In the genomic region with DNA sequence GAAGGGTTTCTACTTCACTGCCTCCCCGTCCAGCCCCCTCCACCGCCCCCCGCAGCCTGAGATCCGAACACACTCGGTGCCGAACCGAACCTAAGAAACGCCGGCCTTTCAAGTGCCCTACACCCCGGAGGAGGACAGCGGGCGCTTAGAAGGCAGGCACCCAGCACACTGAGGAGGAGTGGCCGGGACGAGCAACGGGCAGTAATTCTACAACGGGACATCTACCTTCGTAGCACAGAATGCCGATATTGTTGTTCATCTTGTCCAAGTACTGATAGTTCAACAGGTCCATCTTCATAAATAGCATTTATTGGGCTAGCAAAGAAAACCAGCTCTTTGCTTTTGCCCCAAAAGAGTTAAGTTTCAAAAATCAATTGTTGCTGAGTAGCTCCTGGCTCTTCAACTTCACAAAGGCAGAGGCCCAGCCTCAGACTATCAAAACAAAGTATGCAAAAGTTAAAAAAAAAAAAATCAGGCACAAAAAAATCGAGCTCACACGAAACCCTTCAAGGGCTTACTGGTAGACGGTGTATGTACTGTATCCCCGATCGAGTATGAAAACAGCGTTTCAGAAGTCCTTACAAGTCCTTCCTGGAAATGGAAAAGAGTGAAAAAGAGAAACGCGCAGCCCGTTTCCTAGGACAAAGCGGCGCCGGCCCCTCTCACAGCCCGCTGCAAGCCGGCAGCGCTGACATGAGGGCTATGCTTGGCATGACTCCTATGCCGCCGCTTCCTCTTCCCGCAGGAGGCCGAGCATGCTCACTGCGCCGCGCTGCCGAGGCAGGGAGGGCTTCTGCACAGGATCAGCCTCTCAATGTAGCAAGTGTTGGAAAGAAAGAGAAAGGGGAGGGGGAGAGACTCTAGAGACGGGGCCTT, we compare ENCODE assay signal across 8 cellular contexts. TPM values are rescaled to one million over a fixed set of nuclear protein-coding genes. Genes with fewer than 3 reads are reported as not detected.
DNase-seq lines count a peak whose midpoint lies in the region; ATAC-seq and TF ChIP-seq lines count a peak whose summit lies in the region.

A gene with protein sequence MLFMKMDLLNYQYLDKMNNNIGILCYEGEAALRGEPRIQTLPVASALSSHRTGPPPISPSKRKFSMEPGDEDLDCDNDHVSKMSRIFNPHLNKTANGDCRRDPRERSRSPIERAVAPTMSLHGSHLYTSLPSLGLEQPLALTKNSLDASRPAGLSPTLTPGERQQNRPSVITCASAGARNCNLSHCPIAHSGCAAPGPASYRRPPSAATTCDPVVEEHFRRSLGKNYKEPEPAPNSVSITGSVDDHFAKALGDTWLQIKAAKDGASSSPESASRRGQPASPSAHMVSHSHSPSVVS (minus strand): TSS at position 704 of the 876 bp plus-strand sequence. CDS start 397 bp downstream, at position 307.

- H3K36me3 ChIP-seq in ACC112 (ENCODE audit: insufficient read depth, low read length), result no peaks in the 10 kb centered on the region

- ATAC-seq in GM18858 (IDR thresholded peaks at IDR 0.05; ENCODE audit: unreplicated experiment) (peak; percentile 58), HG03103 (IDR thresholded peaks at IDR 0.05; ENCODE audit: low read depth, unreplicated experiment) (peak; percentile 56)

- H3K4me1 ChIP-seq in ACC112 (ENCODE audit: control insufficient read depth, insufficient read depth, low read length, unreplicated experiment), result peaks cover 24% of the 10 kb centered on the region

- peak within 1 kb of the TSS; percentile 98 for H3K27ac ChIP-seq in ACC112 (ENCODE audit: low read depth, low read length)

- no peaks in the 10 kb centered on the region for H3K27me3 ChIP-seq in ACC112 (ENCODE audit: insufficient read depth, low read length)

- DNase-seq in NCI-H460 (ENCODE audit: extremely low read depth, low read depth) (peak; percentile 64), choroid plexus epithelial cell (ENCODE audit: low read depth) (peak; percentile 92), kidney glomerular epithelial cell (lab: John Stamatoyannopoulos, UW) (peak; percentile 84)
- DNase-seq in activated CD4-positive, CD25-positive, alpha-beta regulatory T cell treated with anti-CD3 and anti-CD28 coated beads, Interleukin-2, amount 50 U/mL, for 72 hours, result peak; percentile 65
- peak; percentile 85 for DNase-seq in stimulated activated CD4-positive, alpha-beta T cell treated with anti-CD3 and anti-CD28 coated beads, Interleukin-15, amount 100 ng/mL, for 24 hours

- peak; percentile 36 for TF ChIP-seq CTCF in choroid plexus epithelial cell (conservative IDR thresholded peaks at IDR 0.05; ENCODE audit: low read depth, low read length)

- peak within 1 kb of the TSS; percentile 68 for H2AFZ ChIP-seq in ACC112 (ENCODE audit: low read length, unreplicated experiment)

- peaks cover 41% of the 10 kb centered on the region for H3K79me2 ChIP-seq in ACC112 (ENCODE audit: control insufficient read depth, insufficient read depth, low read length, unreplicated experiment)

- H3K4me3 ChIP-seq in ACC112 (ENCODE audit: low read depth, low read length) (peak within 1 kb of the TSS; percentile 82), choroid plexus epithelial cell (ENCODE audit: low read depth, low read length) (peak within 1 kb of the TSS; percentile 76)

RNA-seq across cellular contexts. Expression of the gene that starts here (rescaled TPM):
- 50.1 and 52.2 TPM in 2 replicates for total RNA-seq in NCI-H460 (2014; rRNA removed; shearing (Covaris generic))
- polyA plus RNA-seq in NCI-H460 (2014; cell fraction: nucleus; rRNA removed), result 26.3 and 46.3 TPM in 2 replicates

Comparison
In these comparisons a context has a peak if more than half of its experiments do, and no peak if none do; other contexts are left out.
1. Peak in every context shown above with its lines: DNase-seq, ATAC-seq, H3K4me3 ChIP-seq and H3K27ac ChIP-seq.